Comparison of ENCODE assay signal across 28 cellular contexts in genomic region chr6:4615891-4616290, GRCh38.
DNase-seq lines count a peak whose midpoint lies in the region; ATAC-seq and TF ChIP-seq lines count a peak whose summit lies in the region.
"Had no signal": no experiment of that assay in that cellular context is flagged by ENCODE, and none has a peak within 500 bp of the region (broad histone marks: within the 10 kb centered on the region; RNA-seq: fewer than 3 reads in every experiment).

No MANE protein-coding gene starts in this region.

- POLR2A ChIA-PET in A673 (lab: Charles Lee; ENCODE audit: low non-redundant PET), result no interaction called here

- H3K9me3 ChIP-seq in right atrium auricular region (no peaks in the 10 kb centered on the region), A673 (ENCODE audit: low read depth, low read length, poor library complexity, severe bottlenecking) (no peaks in the 10 kb centered on the region)
- H3K9me3 ChIP-seq: BE2C, esophagus squamous epithelium, mucosa of descending colon, Peyer's patch, prostate gland, spleen, tibial nerve had no signal

- H3K36me3 ChIP-seq in right atrium auricular region, result no peaks in the 10 kb centered on the region
- H3K36me3 ChIP-seq in A673 (ENCODE audit: insufficient read depth, low read length, poor library complexity, severe bottlenecking), result no peaks in the 10 kb centered on the region
- H3K36me3 ChIP-seq: BE2C, esophagus squamous epithelium, Peyer's patch, prostate gland, spleen, tibial nerve had no signal

- no TSS peak for BruUV-seq in A673 (replicated peaks; lab: Mats Ljungman, UMichigan)

- no peak overlapping the region for H3K27ac ChIP-seq in right atrium auricular region
- no peak overlapping the region for H3K27ac ChIP-seq in A673 (ENCODE audit: low read depth, low read length, poor library complexity, severe bottlenecking)
- H3K27ac ChIP-seq: esophagus squamous epithelium, HL-60, Peyer's patch, prostate gland, spleen, tibial nerve had no signal

- ATAC-seq in Right ventricle myocardium inferior (peak; percentile 86), omental fat pad (ENCODE audit: low FRiP score) (peak; percentile 25), HG03565 (IDR thresholded peaks at IDR 0.05; ENCODE audit: unreplicated experiment) (no peak), GM18858 (IDR thresholded peaks at IDR 0.05; ENCODE audit: unreplicated experiment) (no peak)
- ATAC-seq in stimulated activated memory B cell treated with anti-CD40 and anti-IgM and Interleukin-4, amounts not matched to agents 10 μg/mL and 1 μg/mL and 100 μg/mL, for 72 hours, result no peak
- ATAC-seq: GM23338; HepG2; mucosa of descending colon; stimulated activated naive CD8-positive, alpha-beta T cell treated with anti-CD3 and anti-CD28 coated beads, Interleukin-15, Interleukin-2, amounts not matched to agents 100 U/mL and 50 U/mL, for 24 hours had no signal

- intact Hi-C loops in Right ventricle myocardium inferior (cut with DNase I) (loop anchor here (10.0 kb wide), 1 partner anchor 151 kb away; no protein-coding TSS in a partner anchor), A673 (cut with micrococcal nuclease; ENCODE audit: unreplicated experiment) (no loop called here)

- CTCF ChIA-PET in A673 (lab: Charles Lee), result no interaction called here

- H3K27me3 ChIP-seq in right atrium auricular region, result no peaks in the 10 kb centered on the region
- H3K27me3 ChIP-seq in A673 (replicated peaks; ENCODE audit: insufficient read depth, low read depth, low read length, poor library complexity), result no peaks in the 10 kb centered on the region
- H3K27me3 ChIP-seq: BE2C, esophagus squamous epithelium, Peyer's patch, tibial nerve had no signal

- no peak overlapping the region for H3K27ac Mint-ChIP-seq in stimulated activated memory B cell treated with anti-CD40 and anti-IgM and Interleukin-4, amounts not matched to agents 10 μg/mL and 1 μg/mL and 100 μg/mL, for 72 hours
- H3K27ac Mint-ChIP-seq: activated naive CD4-positive, alpha-beta T cell treated with anti-CD3 and anti-CD28 coated beads, Interleukin-2, amount 50 U/mL, for 24 hours; GM23338; T-helper 1 cell treated with Interleukin-12 subunit alpha and Interleukin-12 subunit beta and Interleukin-4 antibody, amounts not matched to agents 30 μg/mL and 1 μg/mL, for 36 hours had no signal

- no peak overlapping the region for H3K4me3 Mint-ChIP-seq in stimulated activated memory B cell treated with anti-CD40 and anti-IgM and Interleukin-4, amounts not matched to agents 10 μg/mL and 1 μg/mL and 100 μg/mL, for 72 hours
- H3K4me3 Mint-ChIP-seq: activated naive CD4-positive, alpha-beta T cell treated with anti-CD3 and anti-CD28 coated beads, Interleukin-2, amount 50 U/mL, for 24 hours; GM23338; neural crest cell; T-helper 1 cell treated with Interleukin-12 subunit alpha and Interleukin-12 subunit beta and Interleukin-4 antibody, amounts not matched to agents 30 μg/mL and 1 μg/mL, for 36 hours had no signal

- no peak overlapping the region for H3K4me3 ChIP-seq in right atrium auricular region
- H3K4me3 ChIP-seq in fibroblast of villous mesenchyme (ENCODE audit: low read depth, low read length), result no peak overlapping the region
- no peak overlapping the region for H3K4me3 ChIP-seq in A673 (ENCODE audit: low read depth, low read length, poor library complexity, severe bottlenecking)
- H3K4me3 ChIP-seq: esophagus squamous epithelium, GM23338, mucosa of descending colon, Peyer's patch, prostate gland, spleen, tibial nerve had no signal

- H3K27me3 Mint-ChIP-seq in stimulated activated memory B cell treated with anti-CD40 and anti-IgM and Interleukin-4, amounts not matched to agents 10 μg/mL and 1 μg/mL and 100 μg/mL, for 72 hours, result peaks cover 35% of the 10 kb centered on the region

- H3K4me1 Mint-ChIP-seq in stimulated activated memory B cell treated with anti-CD40 and anti-IgM and Interleukin-4, amounts not matched to agents 10 μg/mL and 1 μg/mL and 100 μg/mL, for 72 hours, result peaks cover 8% of the 10 kb centered on the region

- H3K36me3 Mint-ChIP-seq in stimulated activated memory B cell treated with anti-CD40 and anti-IgM and Interleukin-4, amounts not matched to agents 10 μg/mL and 1 μg/mL and 100 μg/mL, for 72 hours, result no peaks in the 10 kb centered on the region
- H3K36me3 Mint-ChIP-seq: activated naive CD4-positive, alpha-beta T cell treated with anti-CD3 and anti-CD28 coated beads, Interleukin-2, amount 50 U/mL, for 24 hours had no signal

- H3K9me3 Mint-ChIP-seq in stimulated activated memory B cell treated with anti-CD40 and anti-IgM and Interleukin-4, amounts not matched to agents 10 μg/mL and 1 μg/mL and 100 μg/mL, for 72 hours, result peaks cover 6% of the 10 kb centered on the region
- H3K9me3 Mint-ChIP-seq: activated naive CD4-positive, alpha-beta T cell treated with anti-CD3 and anti-CD28 coated beads, Interleukin-2, amount 50 U/mL, for 24 hours; T-helper 1 cell treated with Interleukin-12 subunit alpha and Interleukin-12 subunit beta and Interleukin-4 antibody, amounts not matched to agents 30 μg/mL and 1 μg/mL, for 36 hours had no signal

- H3K4me1 ChIP-seq in right atrium auricular region (peaks cover 0 to 6% of the 10 kb centered on the region in 2 donors), A673 (ENCODE audit: insufficient read depth, low read length, poor library complexity, severe bottlenecking) (no peaks in the 10 kb centered on the region)
- H3K4me1 ChIP-seq: BE2C, Peyer's patch, prostate gland, spleen had no signal

- TF ChIP-seq CTCF in right atrium auricular region (IDR thresholded peaks at IDR 0.05) (no peak), fibroblast of villous mesenchyme (IDR thresholded peaks at IDR 0.05; ENCODE audit: insufficient read depth, low read depth, low read length) (no peak), omental fat pad (IDR thresholded peaks at IDR 0.05) (no peak), A673 (conservative IDR thresholded peaks at IDR 0.05; ENCODE audit: low read depth, low read length) (no peak)

- DNase-seq in Right ventricle myocardium inferior (ENCODE audit: missing footprints), result no peak
- no peak for DNase-seq in right atrium auricular region (ENCODE audit: low spot score)
- DNase-seq in fibroblast of villous mesenchyme (ENCODE audit: low read depth), result peak; percentile 69
- no peak for DNase-seq in omental fat pad (ENCODE audit: low spot score)
- no peak for DNase-seq in A673 (ENCODE audit: low spot score)
- DNase-seq: 8988T; activated CD4-positive, alpha-beta T cell treated with anti-CD3 and anti-CD28 coated beads, Interleukin-2, amount 50 U/mL, for 1 hour; BE2C; DMS79 treated with DMSO at 0.1 percent for 48 hours; esophagus squamous epithelium; mucosa of descending colon; NCI-H1092; NCI-H2081 treated with DMSO at 0.1 percent for 48 hours; spleen; stimulated activated CD4-positive, alpha-beta T cell treated with anti-CD3 and anti-CD28 coated beads, Interleukin-4, amount 100 ng/mL, for 24 hours; stimulated activated naive CD8-positive, alpha-beta T cell treated with anti-CD3 and anti-CD28 coated beads, Interleukin-15, Interleukin-2, amounts not matched to agents 100 U/mL and 50 U/mL, for 24 hours had no signal

Comparison
In these comparisons a context has a peak if more than half of its experiments do, and no peak if none do; other contexts are left out.
1. ATAC-seq: peak in Right ventricle myocardium inferior (single experiment) and omental fat pad (single experiment); none in stimulated activated memory B cell treated with anti-CD40 and anti-IgM and Interleukin-4, amounts not matched to agents 10 μg/mL and 1 μg/mL and 100 μg/mL, for 72 hours (single experiment), HG03565 (single experiment) and GM18858 (single experiment).